Comparison of ENCODE assay signal across 13 cellular contexts in genomic region chr9:74940600-74940999, GRCh38. TPM values are rescaled to one million over a fixed set of nuclear protein-coding genes. Genes with fewer than 3 reads are reported as not detected.
A peak's percentile ranks its signal among the peaks of the same experiment; 100 is the strongest.
DNase-seq lines count a peak whose midpoint lies in the region; ATAC-seq and TF ChIP-seq lines count a peak whose summit lies in the region.
"Had no signal": no experiment of that assay in that cellular context is flagged by ENCODE, and none has a peak within 500 bp of the region (broad histone marks: within the 10 kb centered on the region; RNA-seq: fewer than 3 reads in every experiment).

No MANE protein-coding gene starts in this region.

- intact Hi-C loops in mammary epithelial cell (cut with micrococcal nuclease) = no loop called here
- intact Hi-C loops in mucosa of descending colon (cut with DNase I, micrococcal nuclease) = no loop called here

- H3K4me1 Mint-ChIP-seq in stimulated activated naive B cell treated with anti-CD40 and anti-IgM and Interleukin-4, amounts not matched to agents 10 μg/mL and 1 μg/mL and 100 μg/mL, for 72 hours = peaks cover 2 to 6% of the 10 kb centered on the region in 2 donors

- H4K20me1 ChIP-seq in GM23248 (ENCODE audit: insufficient read depth) (no peaks in the 10 kb centered on the region), mammary epithelial cell (ENCODE audit: insufficient read depth, low read length) (no peaks in the 10 kb centered on the region)

- H3K36me3 Mint-ChIP-seq in stimulated activated naive B cell treated with anti-CD40 and anti-IgM and Interleukin-4, amounts not matched to agents 10 μg/mL and 1 μg/mL and 100 μg/mL, for 72 hours = no peaks in the 10 kb centered on the region

- no peak overlapping the region for H3K4me2 ChIP-seq in GM23248 (ENCODE audit: unreplicated experiment)
- no peak overlapping the region for H3K4me2 ChIP-seq in mammary epithelial cell (ENCODE audit: insufficient read depth, low read depth, low read length)

- no peak overlapping the region for H3K4me3 Mint-ChIP-seq in stimulated activated naive B cell treated with anti-CD40 and anti-IgM and Interleukin-4, amounts not matched to agents 10 μg/mL and 1 μg/mL and 100 μg/mL, for 72 hours

- H3K4me3 ChIP-seq in GM23248 (no peak overlapping the region), mammary epithelial cell (replicated peaks in 1 of 3; ENCODE audit: insufficient read depth in 1 of 3, low read depth in 2 of 3, low read length in 3 of 3) (no peak overlapping the region), mucosa of descending colon (no peak overlapping the region)

- no peaks in the 10 kb centered on the region for H3K9me3 ChIP-seq in GM23248 (ENCODE audit: low read depth)
- no peaks in the 10 kb centered on the region for H3K9me3 ChIP-seq in mammary epithelial cell (replicated peaks; ENCODE audit: insufficient read depth, low read length)
- no peaks in the 10 kb centered on the region for H3K9me3 ChIP-seq in mucosa of descending colon

- H3K27ac Mint-ChIP-seq in stimulated activated naive B cell treated with anti-CD40 and anti-IgM and Interleukin-4, amounts not matched to agents 10 μg/mL and 1 μg/mL and 100 μg/mL, for 72 hours = no peak overlapping the region

- H3K4me1 ChIP-seq in GM23248 (ENCODE audit: insufficient read depth) = no peaks in the 10 kb centered on the region
- no peaks in the 10 kb centered on the region for H3K4me1 ChIP-seq in mammary epithelial cell (ENCODE audit: insufficient read depth, low read length)
- H3K4me1 ChIP-seq in mucosa of descending colon (ENCODE audit: low read depth) = no peaks in the 10 kb centered on the region

- H3K79me2 ChIP-seq in GM23248 (ENCODE audit: insufficient read depth) = no peaks in the 10 kb centered on the region
- H3K79me2 ChIP-seq in mammary epithelial cell (ENCODE audit: insufficient read depth, low read length) = no peaks in the 10 kb centered on the region

- H3K9ac ChIP-seq in GM23248 (no peak overlapping the region), mammary epithelial cell (ENCODE audit: insufficient read depth, low read length) (no peak overlapping the region)

- H2AFZ ChIP-seq in GM23248 (no peak overlapping the region), mammary epithelial cell (ENCODE audit: low read depth, low read length) (peak overlapping the region; percentile 56)

- H3K9me3 Mint-ChIP-seq in stimulated activated naive B cell treated with anti-CD40 and anti-IgM and Interleukin-4, amounts not matched to agents 10 μg/mL and 1 μg/mL and 100 μg/mL, for 72 hours = peaks cover 0 to 4% of the 10 kb centered on the region in 2 donors

- dilution Hi-C loops in mammary epithelial cell (cut with HindIII; ENCODE audit: low sequenced_read_pairs) = no loop called here

- no peaks in the 10 kb centered on the region for H3K9me2 ChIP-seq in GM23248 (ENCODE audit: insufficient read depth)

- H3K27ac ChIP-seq in GM23248 = no peak overlapping the region
- H3K27ac ChIP-seq in mammary epithelial cell (ENCODE audit: insufficient read depth, low read depth, low read length) = no peak overlapping the region

- no TSS peak for BruUV-seq in mammary epithelial cell (replicated peaks; lab: Mats Ljungman, UMichigan)

- H3K27me3 Mint-ChIP-seq in stimulated activated naive B cell treated with anti-CD40 and anti-IgM and Interleukin-4, amounts not matched to agents 10 μg/mL and 1 μg/mL and 100 μg/mL, for 72 hours = no peaks in the 10 kb centered on the region

- DNase-seq in GM23248 = peak; percentile 2
- peak; percentile 10 for DNase-seq in NCI-H2171 (lab: John Stamatoyannopoulos, UW)
- DNase-seq in mammary epithelial cell = peak; percentile 52
- peak in 1 of 3 donors; percentile 74 for DNase-seq in mucosa of descending colon
- DNase-seq in islet precursor cell = no peak
- DNase-seq in NCI-H748 (lab: John Stamatoyannopoulos, UW; ENCODE audit: unreplicated experiment) = no peak
- no peak for DNase-seq in stimulated activated naive B cell treated with anti-CD40 and anti-IgM and Interleukin-4, amounts not matched to agents 10 μg/mL and 1 μg/mL and 100 μg/mL, for 72 hours
- no peak for DNase-seq in NCI-H446 treated with DMSO at 0.1 percent for 48 hours (lab: John Stamatoyannopoulos, UW)
- DNase-seq: activated CD8-positive, alpha-beta memory T cell treated with anti-CD3 and anti-CD28 coated beads, Interleukin-2, amount 50 U/mL, for 48 hours; Calu3; NCI-H187; retina; RPMI8226 had no signal

- no peaks in the 10 kb centered on the region; the same call in 1 of the 2 replicates for H3K27me3 ChIP-seq in GM23248 (replicated peaks; ENCODE audit: insufficient read depth)
- no peaks in the 10 kb centered on the region for H3K27me3 ChIP-seq in mammary epithelial cell (ENCODE audit: insufficient read depth, low read length)

- ATAC-seq in mucosa of descending colon = peak; percentile 99
- ATAC-seq in stimulated activated naive B cell treated with anti-CD40 and anti-IgM and Interleukin-4, amounts not matched to agents 10 μg/mL and 1 μg/mL and 100 μg/mL, for 72 hours (replicated peaks) = no peak

- in situ Hi-C loops in GM23248 (cut with MboI) = no loop called here
- in situ Hi-C loops in mammary epithelial cell (cut with MboI; ENCODE audit: low sequenced_read_pairs in 2 of 2) = no loop called here

- peak; percentile 37 to 57 for TF ChIP-seq CTCF in mammary epithelial cell (conservative IDR thresholded peaks at IDR 0.05 in 1 of 2, IDR thresholded peaks at IDR 0.05 in 1 of 2; ENCODE audit: extremely low read depth in 1 of 2, insufficient read depth in 1 of 2, low read depth in 1 of 2, low read length in 2 of 2)
- peak; percentile 43 for TF ChIP-seq CTCF in mucosa of descending colon (IDR thresholded peaks at IDR 0.05)

- no peaks in the 10 kb centered on the region for H3K36me3 ChIP-seq in GM23248 (ENCODE audit: low read depth)
- no peaks in the 10 kb centered on the region for H3K36me3 ChIP-seq in mammary epithelial cell (ENCODE audit: insufficient read depth, low read length)
- H3K36me3 ChIP-seq in mucosa of descending colon (ENCODE audit: low read depth) = no peaks in the 10 kb centered on the region

- CTCF ChIA-PET in mammary epithelial cell (lab: Charles Lee; ENCODE audit: low non-redundant PET) = no interaction called here

- WGBS in GM23248 (ENCODE audit: low coverage in 1 of 2, low lambda C conversion rate in 2 of 2, missing lambda C conversion rate in 2 of 2), 2 experiments = 77 to 79% methylated on average over 4 of the region's 4 CpGs
- 47% methylated on average over 4 of the region's 4 CpGs for WGBS in mammary epithelial cell (ENCODE audit: low coverage, missing lambda C conversion rate)

- no peaks in the 10 kb centered on the region for H3F3A ChIP-seq in GM23248 (ENCODE audit: insufficient read depth)

RNA-seq across cellular contexts. Expression of gene C9orf40, which starts 12.1 kb away (rescaled TPM):
- total RNA-seq in GM23248 (2014; rRNA removed; shearing (Covaris generic)) = 3.4 and 6.1 TPM in 2 replicates
- 8.0 and 8.5 TPM in 2 replicates for polyA plus RNA-seq in GM23248 (2016; fragmentation: Nextera tagmentation; extraction: Ambion mirVana)
- 1 to 10 TPM; 5.3 to 8.1 TPM for total RNA-seq in mammary epithelial cell
- 3.0 TPM for polyA plus RNA-seq in mammary epithelial cell
- 4.8 TPM for polyA minus RNA-seq in mammary epithelial cell
- 1 to 10 TPM; 7.8 to 8.9 (median 7.8) TPM for total RNA-seq in mucosa of descending colon

RNA-seq across cellular contexts. Expression of gene TRPM6, which starts 52.9 kb away (rescaled TPM):
- total RNA-seq in GM23248 (2014; rRNA removed; shearing (Covaris generic)) = not detected in 2 replicates
- polyA plus RNA-seq in GM23248 (2016; fragmentation: Nextera tagmentation; extraction: Ambion mirVana) = not detected in 2 replicates
- 1 to 10 TPM; 1.5 to 3.0 TPM for total RNA-seq in mammary epithelial cell
- 0.19 TPM for polyA plus RNA-seq in mammary epithelial cell
- not detected for polyA minus RNA-seq in mammary epithelial cell
- total RNA-seq in mucosa of descending colon = 100 to 1,000 TPM in 1 of 3 donors, 10 to 100 TPM in 2; 39.3 to 125 (median 45.9) TPM
- total RNA-seq: Calu3 had no signal

Comparison
In these comparisons a context has a peak if more than half of its experiments do, and no peak if none do; other contexts are left out.
1. DNase-seq: peak in GM23248 (single experiment), NCI-H2171 (single experiment) and mammary epithelial cell (single experiment); none in islet precursor cell (single experiment), NCI-H748 (single experiment), stimulated activated naive B cell treated with anti-CD40 and anti-IgM and Interleukin-4, amounts not matched to agents 10 μg/mL and 1 μg/mL and 100 μg/mL, for 72 hours (single experiment) and NCI-H446 treated with DMSO at 0.1 percent for 48 hours (single experiment).
2. RNA of gene TRPM6, which starts 52.9 kb away (total RNA-seq): 39.3 to 125 TPM in mucosa of descending colon; 1.5 to 3.0 TPM in mammary epithelial cell and not detected in GM23248; every median in the first group is over 10 times any median in the second.